Comparison of ENCODE assay signal across 24 cellular contexts in the genomic region with DNA sequence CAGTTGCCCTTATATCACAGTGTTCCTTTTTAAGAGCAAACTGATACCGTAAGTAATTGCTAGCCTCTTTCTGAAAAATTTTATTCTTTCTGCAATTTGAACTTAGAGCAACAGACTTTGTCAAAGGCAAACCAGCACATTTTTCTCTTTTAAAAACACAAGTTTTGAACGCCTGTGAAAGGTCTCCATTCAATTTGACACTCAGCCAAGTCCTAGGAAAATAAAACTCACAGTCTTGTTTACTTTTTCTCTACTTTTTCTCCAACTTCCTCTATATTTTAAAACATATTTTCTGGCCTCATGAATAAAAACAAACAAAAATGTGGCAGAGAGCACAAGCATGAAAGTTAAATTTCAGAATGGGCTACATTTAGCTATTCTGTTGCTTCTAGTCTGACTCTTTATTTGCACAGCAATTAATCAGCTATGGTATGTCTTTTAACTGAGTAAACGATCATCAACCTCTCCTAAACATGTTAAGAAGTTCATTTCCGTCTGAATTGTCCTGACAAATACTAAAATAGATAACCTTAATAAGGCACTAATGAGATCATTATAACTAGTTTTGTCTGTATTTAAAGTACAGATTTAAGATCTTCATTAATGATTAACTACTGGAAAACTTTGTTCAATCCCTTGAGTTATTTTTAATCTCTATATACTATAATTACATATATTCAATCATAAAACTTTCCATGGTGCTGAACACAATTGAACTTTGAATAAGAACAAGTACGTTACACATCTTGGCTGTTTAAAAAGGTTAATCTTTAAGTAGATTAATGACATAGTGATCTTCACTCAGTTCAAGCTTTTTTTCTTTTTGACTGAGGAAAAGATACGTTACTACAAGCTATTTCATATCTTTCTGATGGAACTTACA.
DNase-seq lines count a peak whose midpoint lies in the region; ATAC-seq and TF ChIP-seq lines count a peak whose summit lies in the region.
"Had no signal": no experiment of that assay in that cellular context is flagged by ENCODE, and none has a peak within 500 bp of the region (broad histone marks: within the 10 kb centered on the region; RNA-seq: fewer than 3 reads in every experiment).

No MANE protein-coding gene starts in this region.

- no peak for TF ChIP-seq POLR2A in prostate gland (IDR thresholded peaks at IDR 0.05)

- H3K9me3 ChIP-seq in adipocyte (ENCODE audit: control insufficient read depth, low read length) (no peaks in the 10 kb centered on the region), prostate gland (no peaks in the 10 kb centered on the region)
- H3K9me3 ChIP-seq: transverse colon had no signal

- H3K4me1 ChIP-seq in adipocyte (ENCODE audit: control insufficient read depth, insufficient read depth, low read length) (peaks cover 20% of the 10 kb centered on the region), prostate gland (replicated peaks) (no peaks in the 10 kb centered on the region)

- peak overlapping the region; percentile 45 for H3K27ac Mint-ChIP-seq in osteocyte (ENCODE audit: unreplicated experiment)
- H3K27ac Mint-ChIP-seq: activated naive CD8-positive, alpha-beta T cell treated with anti-CD3 and anti-CD28 coated beads for 36 hours; activated T-helper 2 cell treated with anti-CD3 and anti-CD28 coated beads, Interferon-gamma antibody, Interleukin-2, Interleukin-4, amounts not matched to agents 10 μg/mL and 5 μg/mL and 100 μg/mL, durations not matched to agents 14 hours and 24 hours and 36 hours; brain; CD4-positive, alpha-beta T cell; dendritic cell treated with granulocyte-macrophage colony-stimulating factor and Interleukin-4, amounts not matched to agents 40 ng/mL and 50 ng/mL, for 4 days; nephron progenitor cell; progenitor cell of endocrine pancreas; T-helper 17 cell had no signal

- peak; percentile 38 for DNase-seq in EH (ENCODE audit: low read depth)
- DNase-seq in adipocyte (ENCODE audit: low read depth): peak; percentile 62
- DNase-seq in epithelial cell of esophagus (ENCODE audit: low read depth): peak; percentile 18
- DNase-seq in osteocyte (ENCODE audit: extremely low spot score, unreplicated experiment): no peak
- no peak for DNase-seq in prostate gland (ENCODE audit: low spot score)
- DNase-seq: activated CD4-positive, alpha-beta T cell treated with anti-CD3 and anti-CD28 coated beads, Interleukin-2, amount 50 U/mL, for 1 hour; activated CD8-positive, alpha-beta memory T cell treated with anti-CD3 and anti-CD28 coated beads, Interleukin-2, amount 50 U/mL, for 4 hours; activated naive CD8-positive, alpha-beta T cell treated with anti-CD3 and anti-CD28 coated beads for 36 hours; CD4-positive, alpha-beta T cell; DND-41; NCI-H146; nephron progenitor cell; stimulated activated naive CD8-positive, alpha-beta T cell treated with anti-CD3 and anti-CD28 coated beads, Interleukin-15, Interleukin-2, amounts not matched to agents 100 U/mL and 50 U/mL, for 24 hours; T-helper 17 cell; transverse colon had no signal

- intact Hi-C loops in prostate gland (cut with DNase I): no loop called here

- TF ChIP-seq CTCF in epithelial cell of esophagus (IDR thresholded peaks at IDR 0.05; ENCODE audit: insufficient read depth, low read depth, low read length, missing control alignments) (no peak), osteocyte (IDR thresholded peaks at IDR 0.05) (no peak), prostate gland (IDR thresholded peaks at IDR 0.05) (no peak)

- H3K9ac ChIP-seq in adipocyte (ENCODE audit: low read length): no peak overlapping the region

- H3K27me3 ChIP-seq in adipocyte (replicated peaks; ENCODE audit: control insufficient read depth, insufficient read depth, low read length) (no peaks in the 10 kb centered on the region), prostate gland (replicated peaks; ENCODE audit: insufficient read depth) (no peaks in the 10 kb centered on the region)
- H3K27me3 ChIP-seq: transverse colon had no signal

- peaks cover 2% of the 10 kb centered on the region for H3K9me3 Mint-ChIP-seq in osteocyte (ENCODE audit: unreplicated experiment)
- H3K9me3 Mint-ChIP-seq: activated T-helper 2 cell treated with anti-CD3 and anti-CD28 coated beads, Interferon-gamma antibody, Interleukin-2, Interleukin-4, amounts not matched to agents 10 μg/mL and 5 μg/mL and 100 μg/mL, durations not matched to agents 14 hours and 24 hours and 36 hours; nephron progenitor cell had no signal

- peak overlapping the region; percentile 16 for H3K4me3 Mint-ChIP-seq in osteocyte (ENCODE audit: unreplicated experiment)
- H3K4me3 Mint-ChIP-seq: activated naive CD8-positive, alpha-beta T cell treated with anti-CD3 and anti-CD28 coated beads for 36 hours; brain; CD4-positive, alpha-beta T cell; dendritic cell treated with granulocyte-macrophage colony-stimulating factor and Interleukin-4, amounts not matched to agents 40 ng/mL and 50 ng/mL, for 4 days; nephron progenitor cell; T-helper 17 cell had no signal

- H3K27me3 Mint-ChIP-seq in osteocyte (ENCODE audit: unreplicated experiment): no peaks in the 10 kb centered on the region
- H3K27me3 Mint-ChIP-seq: activated naive CD8-positive, alpha-beta T cell treated with anti-CD3 and anti-CD28 coated beads for 36 hours; brain; CD4-positive, alpha-beta T cell; dendritic cell treated with granulocyte-macrophage colony-stimulating factor and Interleukin-4, amounts not matched to agents 40 ng/mL and 50 ng/mL, for 4 days; T-helper 17 cell had no signal

- H3K27ac ChIP-seq in prostate gland: no peak overlapping the region
- H3K27ac ChIP-seq: transverse colon had no signal

- H3K4me3 ChIP-seq in adipocyte (ENCODE audit: low read length) (no peak overlapping the region), epithelial cell of esophagus (ENCODE audit: low read length) (no peak overlapping the region), prostate gland (no peak overlapping the region)
- H3K4me3 ChIP-seq: transverse colon had no signal

- H3K36me3 Mint-ChIP-seq in osteocyte (ENCODE audit: unreplicated experiment): peaks cover 15% of the 10 kb centered on the region
- H3K36me3 Mint-ChIP-seq: brain had no signal

- no peak for ATAC-seq in GM18520 (IDR thresholded peaks at IDR 0.05; ENCODE audit: unreplicated experiment)
- ATAC-seq in GM21390 (IDR thresholded peaks at IDR 0.05; ENCODE audit: unreplicated experiment): no peak
- no peak for ATAC-seq in HG03457 (IDR thresholded peaks at IDR 0.05; ENCODE audit: unreplicated experiment)
- ATAC-seq: esophagus mucosa; HCT116; stimulated activated naive CD8-positive, alpha-beta T cell treated with anti-CD3 and anti-CD28 coated beads, Interleukin-15, Interleukin-2, amounts not matched to agents 100 U/mL and 50 U/mL, for 24 hours; T-helper 17 cell had no signal

- peaks cover 30% of the 10 kb centered on the region for H3K4me1 Mint-ChIP-seq in osteocyte (ENCODE audit: unreplicated experiment)
- H3K4me1 Mint-ChIP-seq: activated naive CD8-positive, alpha-beta T cell treated with anti-CD3 and anti-CD28 coated beads for 36 hours; T-helper 17 cell had no signal

- no peaks in the 10 kb centered on the region for H3K36me3 ChIP-seq in adipocyte (ENCODE audit: control insufficient read depth, insufficient read depth, low read length, severe bottlenecking)
- no peaks in the 10 kb centered on the region for H3K36me3 ChIP-seq in prostate gland
- H3K36me3 ChIP-seq: transverse colon had no signal

- WGBS in prostate gland: 32% methylated on average over 6 of the region's 6 CpGs

Comparison
In these comparisons a context has a peak if more than half of its experiments do, and no peak if none do; other contexts are left out.
1. DNase-seq: peak in EH (single experiment), adipocyte (single experiment) and epithelial cell of esophagus (single experiment); none in osteocyte (single experiment) and prostate gland (single experiment).